8 cellular contexts compared by ENCODE assay signal in genomic region chr9:100411472-100412270, GRCh38. TPM values are rescaled to one million over a fixed set of nuclear protein-coding genes. Genes with fewer than 3 reads are reported as not detected.
DNase-seq lines count a peak whose midpoint lies in the region; ATAC-seq and TF ChIP-seq lines count a peak whose summit lies in the region.

No MANE protein-coding gene starts in this region.

- no peak for TF ChIP-seq CTCF in Peyer's patch (IDR thresholded peaks at IDR 0.05)
- no peak for TF ChIP-seq CTCF in nephron (IDR thresholded peaks at IDR 0.05; ENCODE audit: unreplicated experiment in 3 of 3)

- no peak for TF ChIP-seq POLR2A in Peyer's patch (IDR thresholded peaks at IDR 0.05)

- peak overlapping the region; percentile 36 to 59 (median 46) for H3K4me3 ChIP-seq in Peyer's patch

- peaks cover 4% of the 10 kb centered on the region for H3K4me1 Mint-ChIP-seq in nephron

- H3K27ac Mint-ChIP-seq in nephron = peak overlapping the region in 1 of 3 experiments; percentile 55

- H3K9me3 ChIP-seq in KOPT-K1 (ENCODE audit: insufficient read depth, low read length, poor library complexity, severe bottlenecking) (peaks cover 5% of the 10 kb centered on the region), Peyer's patch (no peaks in the 10 kb centered on the region)

- H3K27ac ChIP-seq in KOPT-K1 (ENCODE audit: low read depth, low read length, poor library complexity, severe bottlenecking) (peak overlapping the region; percentile 33), Peyer's patch (peak overlapping the region in 3 of 4 donors; percentile 1 to 43 (median 3))

- DNase-seq in DMS53 (lab: John Stamatoyannopoulos, UW) (peak; percentile 96), Peyer's patch (peak; percentile 88 to 95 (median 89)), fibroblast of the conjunctiva (ENCODE audit: low read depth) (peak; percentile 79)
- DNase-seq in activated T-helper 9 cell treated with anti-CD3 and anti-CD28 coated beads, Interleukin-2, amount 50 U/mL, for 16 hours (ENCODE audit: low read depth) = peak; percentile 80
- DNase-seq in stimulated activated naive CD4-positive, alpha-beta T cell treated with Interleukin-2 at 50 U/mL for 16 hours (lab: John Stamatoyannopoulos, UW) = peak; percentile 86

- peak; percentile 99 for ATAC-seq in GM21723 (IDR thresholded peaks at IDR 0.05; ENCODE audit: unreplicated experiment)

- peaks cover 10% of the 10 kb centered on the region for H3K9me3 Mint-ChIP-seq in nephron

- no peaks in the 10 kb centered on the region for H3K27me3 ChIP-seq in Peyer's patch

- H3K4me3 Mint-ChIP-seq in nephron = peak overlapping the region; percentile 80 to 89 (median 83)

- no peaks in the 10 kb centered on the region for H3K27me3 Mint-ChIP-seq in nephron (ENCODE audit: low read depth)

- H3K4me1 ChIP-seq in Peyer's patch = no peaks in the 10 kb centered on the region

- H3K36me3 Mint-ChIP-seq in nephron (ENCODE audit: low read depth) = no peaks in the 10 kb centered on the region

- H3K36me3 ChIP-seq in KOPT-K1 (ENCODE audit: insufficient read depth, low read length) = no peaks in the 10 kb centered on the region
- no peaks in the 10 kb centered on the region for H3K36me3 ChIP-seq in Peyer's patch

RNA-seq across cellular contexts. Expression of gene MSANTD3, which starts 15.3 kb away (rescaled TPM):
- 10 to 100 TPM in 2 of 4 donors, 1 to 10 TPM in 2; 5.5 to 37.1 (median 9.5) TPM for total RNA-seq in Peyer's patch

RNA-seq across cellular contexts. Expression of gene TEX10, which starts 58.9 kb away (rescaled TPM):
- total RNA-seq in Peyer's patch = 10 to 100 TPM in 2 of 4 donors, 1 to 10 TPM in 2; 8.1 to 23.1 (median 11.9) TPM

Comparison
In these comparisons a context has a peak if more than half of its experiments do, and no peak if none do; other contexts are left out.
1. Peak in every context shown above with its lines: DNase-seq, ATAC-seq, H3K4me3 ChIP-seq and H3K27ac ChIP-seq.